13 cellular contexts compared by ENCODE assay signal in genomic region chr4:5712931-5713330, GRCh38. TPM values are rescaled to one million over a fixed set of nuclear protein-coding genes. Genes with fewer than 3 reads are reported as not detected.
A peak's percentile ranks its signal among the peaks of the same experiment; 100 is the strongest.
DNase-seq lines count a peak whose midpoint lies in the region; ATAC-seq, FAIRE-seq and TF ChIP-seq lines count a peak whose summit lies in the region.
"Had no signal": no experiment of that assay in that cellular context is flagged by ENCODE, and none has a peak within 500 bp of the region (broad histone marks: within the 10 kb centered on the region; RNA-seq: fewer than 3 reads in every experiment).

No MANE protein-coding gene starts in this region.

- H3K27me3 ChIP-seq in MM.1S (replicated peaks; ENCODE audit: insufficient read depth, low read length), result no peaks in the 10 kb centered on the region
- no peaks in the 10 kb centered on the region for H3K27me3 ChIP-seq in bronchial epithelial cell (ENCODE audit: control insufficient read depth, insufficient read depth, low read length)
- H3K27me3 ChIP-seq: ovary had no signal

- H3K36me3 ChIP-seq in MM.1S (replicated peaks; ENCODE audit: insufficient read depth, low read length) (no peaks in the 10 kb centered on the region), bronchial epithelial cell (ENCODE audit: control insufficient read depth, insufficient read depth, low read length) (no peaks in the 10 kb centered on the region)
- H3K36me3 ChIP-seq: BE2C, ovary had no signal

- peak overlapping the region; percentile 77 for H3K4me3 Mint-ChIP-seq in mesothelial cell of epicardium

- peaks cover 22% of the 10 kb centered on the region; the same call in 1 of the 2 replicates for H3K4me1 ChIP-seq in MM.1S (ENCODE audit: low read length)
- H3K4me1 ChIP-seq: BE2C had no signal

- H3K4me3 ChIP-seq in AG09309 (ENCODE audit: control insufficient read depth, low read depth, low read length) (peak overlapping the region; percentile 24), MM.1S (ENCODE audit: low read length) (peak overlapping the region; percentile 11; the same call in 1 of the 2 replicates), bronchial epithelial cell (ENCODE audit: low read depth, low read length) (no peak overlapping the region)
- H3K4me3 ChIP-seq: ovary had no signal

- H3K4me1 Mint-ChIP-seq in mesothelial cell of epicardium, result peaks cover 18% of the 10 kb centered on the region

- H3K27ac ChIP-seq in MM.1S (ENCODE audit: low read length), result peak overlapping the region; percentile 63
- H3K27ac ChIP-seq: ovary had no signal

- H3K79me2 ChIP-seq in MM.1S (ENCODE audit: low read length), result peaks cover 63% of the 10 kb centered on the region

- H3K9me2 ChIP-seq in MM.1S (replicated peaks; ENCODE audit: insufficient read depth, low read length), result no peaks in the 10 kb centered on the region

- H3K27me3 Mint-ChIP-seq in mesothelial cell of epicardium (ENCODE audit: low read depth), result no peaks in the 10 kb centered on the region

- H3F3A ChIP-seq in MM.1S (ENCODE audit: insufficient read depth, low read length), result peaks cover 26% of the 10 kb centered on the region

- TF ChIP-seq CTCF in AG09309 (IDR thresholded peaks at IDR 0.05; ENCODE audit: control insufficient read depth, insufficient read depth, low read depth, low read length, missing control alignments) (no peak), MM.1S (IDR thresholded peaks at IDR 0.05; ENCODE audit: low read length) (no peak), bronchial epithelial cell (IDR thresholded peaks at IDR 0.05; ENCODE audit: insufficient read depth, low read length, severe bottlenecking) (no peak), mesothelial cell of epicardium (IDR thresholded peaks at IDR 0.05; ENCODE audit: unreplicated experiment) (no peak), omental fat pad (IDR thresholded peaks at IDR 0.05) (no peak)

- H2AFZ ChIP-seq in MM.1S (ENCODE audit: low read length), result no peak overlapping the region

- peak; percentile 7 for FAIRE-seq in bronchial epithelial cell (lab: Jason Lieb, UNC)

- H3K4me2 ChIP-seq in MM.1S (ENCODE audit: low read depth, low read length), result peak overlapping the region; percentile 79; the same call in 1 of the 2 replicates

- no peak overlapping the region for H3K27ac Mint-ChIP-seq in mesothelial cell of epicardium

- H3K9me3 ChIP-seq in MM.1S (replicated peaks; ENCODE audit: insufficient read depth, low read length), result no peaks in the 10 kb centered on the region
- H3K9me3 ChIP-seq: BE2C, ovary had no signal

- no peak for DNase-seq in AG09309 (ENCODE audit: low read depth)
- DNase-seq in MM.1S, result no peak
- no peak for DNase-seq in bronchial epithelial cell (ENCODE audit: low read depth)
- DNase-seq in mesothelial cell of epicardium (ENCODE audit: low spot score in 2 of 2, unreplicated experiment in 2 of 2), result no peak
- DNase-seq in left lobe of liver (ENCODE audit: low spot score), result no peak
- no peak for DNase-seq in AML-193 (lab: John Stamatoyannopoulos, UW)
- no peak for DNase-seq in activated CD8-positive, alpha-beta memory T cell treated with anti-CD3 and anti-CD28 coated beads, Interleukin-2, amount 50 U/mL, for 4 hours
- no peak for DNase-seq in omental fat pad (ENCODE audit: low spot score)
- DNase-seq: BE2C, cortex of kidney, NCI-H2029 treated with DMSO at 0.1 percent for 48 hours, NCI-H69, ovary had no signal

- no peak for ATAC-seq in left lobe of liver
- ATAC-seq in omental fat pad (ENCODE audit: low FRiP score), result no peak

- no peaks in the 10 kb centered on the region for H4K20me1 ChIP-seq in MM.1S (ENCODE audit: insufficient read depth, low read length)

- peaks cover 19% of the 10 kb centered on the region for H3K36me3 Mint-ChIP-seq in mesothelial cell of epicardium

- peaks cover 9% of the 10 kb centered on the region for H3K9me3 Mint-ChIP-seq in mesothelial cell of epicardium

- peak overlapping the region; percentile 70; the same call in 1 of the 2 replicates for H3K9ac ChIP-seq in MM.1S (ENCODE audit: low read length)

RNA-seq across cellular contexts. Expression of gene EVC, which starts 1.9 kb away (rescaled TPM):
- total RNA-seq in bronchial epithelial cell, result 9.5 and 12.9 TPM in 2 replicates
- 48.4 to 51.4 TPM (median 49.4 TPM) in 3 replicates for total RNA-seq in mesothelial cell of epicardium
- total RNA-seq in left lobe of liver, result 11.0 TPM
- 10 to 100 TPM; 12.4 to 29.3 (median 17.6) TPM for total RNA-seq in omental fat pad

RNA-seq across cellular contexts. Expression of gene EVC2, which starts 4.6 kb away (rescaled TPM):
- total RNA-seq in bronchial epithelial cell (8.2 and 9.5 TPM in 2 replicates), mesothelial cell of epicardium (16.9 to 17.4 TPM (median 17.1 TPM) in 3 replicates), left lobe of liver (0.75 TPM), omental fat pad (10 to 100 TPM in 3 of 4 donors, 1 to 10 TPM in 1; 4.8 to 20.2 (median 12.5) TPM)
